Comparison of ENCODE assay signal across 24 cellular contexts in genomic region chr1:63759778-63760177, GRCh38.
"Had no signal": no experiment of that assay in that cellular context is flagged by ENCODE, and none has a peak within 500 bp of the region (broad histone marks: within the 10 kb centered on the region; RNA-seq: fewer than 3 reads in every experiment).

No MANE protein-coding gene starts in this region.

- H3K27me3 ChIP-seq: dorsolateral prefrontal cortex, esophagus squamous epithelium, gastrocnemius medialis, heart right ventricle, left lung had no signal

- FAIRE-seq: colon, endothelial cell of umbilical vein, islet of Langerhans, keratinocyte had no signal

- H3K9me3 ChIP-seq: esophagus squamous epithelium, gastrocnemius medialis, left lung, lower lobe of right lung, mucosa of descending colon had no signal

- DNase-seq: dermis blood vessel endothelial cell; dorsolateral prefrontal cortex; effector CD4-positive, alpha-beta T cell; effector memory CD4-positive, alpha-beta T cell; esophagus squamous epithelium; foreskin fibroblast; foreskin melanocyte; gastrocnemius medialis; glutamatergic neuron; head of caudate nucleus; heart right ventricle; hippocampal formation; left cardiac atrium; left lung; left ventricle myocardium superior; lower lobe of right lung; mesenchymal stem cell; mucosa of descending colon; naive B cell had no signal

- H3K4me1 ChIP-seq: esophagus squamous epithelium, gastrocnemius medialis, heart right ventricle, left lung, lower lobe of right lung had no signal

- H3K4me3 ChIP-seq: coronary artery, dorsolateral prefrontal cortex, esophagus squamous epithelium, gastrocnemius medialis, heart right ventricle, left lung, lower lobe of right lung, mucosa of descending colon had no signal

- H3K36me3 ChIP-seq: esophagus squamous epithelium, gastrocnemius medialis, heart right ventricle, left lung, lower lobe of right lung had no signal

- H3K27ac ChIP-seq: coronary artery, dorsolateral prefrontal cortex, esophagus squamous epithelium, gastrocnemius medialis, heart right ventricle, left lung, lower lobe of right lung had no signal

- ATAC-seq: gastrocnemius medialis, heart right ventricle, left cardiac atrium, left lung, left ventricle myocardium superior, lower lobe of right lung had no signal
